8 cellular contexts compared by ENCODE assay signal in genomic region chr18:35407871-35408481, GRCh38. TPM values are rescaled to one million over a fixed set of nuclear protein-coding genes. Genes with fewer than 3 reads are reported as not detected.
DNase-seq lines count a peak whose midpoint lies in the region; ATAC-seq and TF ChIP-seq lines count a peak whose summit lies in the region.

No MANE protein-coding gene starts in this region.

- no peak overlapping the region for H3K4me3 ChIP-seq in AG04450 (ENCODE audit: low read depth, low read length)
- H3K4me3 ChIP-seq in GM12875 (ENCODE audit: low read depth, low read length): no peak overlapping the region
- no peak overlapping the region for H3K4me3 ChIP-seq in dorsolateral prefrontal cortex
- H3K4me3 ChIP-seq in upper lobe of left lung: no peak overlapping the region

- intact Hi-C loops in dorsolateral prefrontal cortex (cut with DNase I): loop anchor here in 1 of 2 donors (5.0 kb wide), 1 partner anchor 89 kb away; the partner anchor contains the start of gene INO80C

- H3K27ac ChIP-seq in AG04450 (ENCODE audit: low read depth, low read length): no peak overlapping the region
- no peak overlapping the region for H3K27ac ChIP-seq in dorsolateral prefrontal cortex
- no peak overlapping the region for H3K27ac ChIP-seq in upper lobe of left lung

- no peaks in the 10 kb centered on the region for H3K36me3 ChIP-seq in upper lobe of left lung

- TF ChIP-seq POLR2A in upper lobe of left lung (IDR thresholded peaks at IDR 0.05): no peak

- peak; percentile 54 for ATAC-seq in HG02938 (IDR thresholded peaks at IDR 0.05; ENCODE audit: unreplicated experiment)
- ATAC-seq in upper lobe of left lung (ENCODE audit: low FRiP score in 2 of 2): peak; percentile 82 to 90

- no peaks in the 10 kb centered on the region for H3K9me3 ChIP-seq in AG04450 (ENCODE audit: control insufficient read depth, insufficient read depth, low read length)
- no peaks in the 10 kb centered on the region for H3K9me3 ChIP-seq in upper lobe of left lung

- TF ChIP-seq CTCF in AG04450 (IDR thresholded peaks at IDR 0.05; ENCODE audit: low read depth, low read length) (peak; percentile 85), GM12875 (IDR thresholded peaks at IDR 0.05; ENCODE audit: borderline replicate concordance, insufficient read depth, low read depth, low read length) (peak; percentile 42; the same call in 1 of the 2 replicates), dorsolateral prefrontal cortex (IDR thresholded peaks at IDR 0.05 in 54 of 56, conservative IDR thresholded peaks at IDR 0.05 in 2 of 56; ENCODE audit: low read depth in 1 of 56, partially characterized antibody in 56 of 56) (peak; percentile 60 to 91 (median 79)), upper lobe of left lung (IDR thresholded peaks at IDR 0.05) (peak; percentile 39 to 80 (median 70))

- TF ChIP-seq EP300 in upper lobe of left lung (IDR thresholded peaks at IDR 0.05): no peak

- 33 to 34% methylated on average over 5 of the region's 5 CpGs for WGBS in upper lobe of left lung, 2 donors

- DNase-seq in AG04450 (ENCODE audit: low read depth, low spot score) (peak; percentile 41), NCI-H2107 (lab: John Stamatoyannopoulos, UW) (peak; percentile 74), T-helper 9 cell (peak; percentile 13), dorsolateral prefrontal cortex (peak in 2 of 10 donors; percentile 31 to 37), lung microvascular endothelial cell (ENCODE audit: low read depth in 2 of 2) (peak; percentile 80 to 84), upper lobe of left lung (peak in 1 of 2 donors; percentile 50)

- POLR2A ChIA-PET in AG04450 (lab: Yijun Ruan, JAX): no interaction called here

- CTCF ChIA-PET in AG04450 (lab: Charles Lee): interaction anchor here (0.6 to 2.6 kb wide), 23 partner anchors 8 to 542 kb away, joined by 3 to 7 read pairs (median 3); no protein-coding TSS in a partner anchor

- H3K27me3 ChIP-seq in AG04450 (ENCODE audit: control insufficient read depth, insufficient read depth, low read length) (no peaks in the 10 kb centered on the region), dorsolateral prefrontal cortex (no peaks in the 10 kb centered on the region), upper lobe of left lung (no peaks in the 10 kb centered on the region)

- peaks cover 0 to 4% (median 1%) of the 10 kb centered on the region in 4 donors for H3K4me1 ChIP-seq in upper lobe of left lung

RNA-seq across cellular contexts. Expression of gene ZNF396, which starts 30.8 kb away (rescaled TPM):
- 0.78 and 1.1 TPM in 2 replicates for polyA plus RNA-seq in AG04450 (2011; rRNA removed)
- 0.78 and 0.83 TPM in 2 replicates for polyA minus RNA-seq in AG04450 (2011; rRNA and poly(A)+ RNA removed)
- total RNA-seq in dorsolateral prefrontal cortex (1 to 10 TPM; 1.5 to 6.7 (median 3.7) TPM), lung microvascular endothelial cell (0.22 and 0.60 TPM in 2 replicates), upper lobe of left lung (1 to 10 TPM; 1.8 to 7.3 (median 3.5) TPM)
